13 cellular contexts compared by ENCODE assay signal in genomic region chr6:57265755-57266221, GRCh38. TPM values are rescaled to one million over a fixed set of nuclear protein-coding genes. Genes with fewer than 3 reads are reported as not detected.
DNase-seq lines count a peak whose midpoint lies in the region; ATAC-seq and TF ChIP-seq lines count a peak whose summit lies in the region.
"Had no signal": no experiment of that assay in that cellular context is flagged by ENCODE, and none has a peak within 500 bp of the region (broad histone marks: within the 10 kb centered on the region; RNA-seq: fewer than 3 reads in every experiment).

No MANE protein-coding gene starts in this region.

- intact Hi-C loops in transverse colon (cut with DNase I; ENCODE audit: low total_unique reads): no loop called here

- peaks cover 28% of the 10 kb centered on the region for H3K4me1 Mint-ChIP-seq in activated T-cell treated with anti-CD3 and anti-CD28 coated beads, Interleukin-2, amount 50 U/mL, for 72 hours (ENCODE audit: low read depth)
- H3K4me1 Mint-ChIP-seq: nephron progenitor cell had no signal

- H3K9me3 Mint-ChIP-seq in activated T-cell treated with anti-CD3 and anti-CD28 coated beads, Interleukin-2, amount 50 U/mL, for 72 hours: no peaks in the 10 kb centered on the region

- no peak for TF ChIP-seq POLR2A in transverse colon (IDR thresholded peaks at IDR 0.05)

- H3K27ac Mint-ChIP-seq in activated T-cell treated with anti-CD3 and anti-CD28 coated beads, Interleukin-2, amount 50 U/mL, for 72 hours: peak overlapping the region; percentile 79
- H3K27ac Mint-ChIP-seq: nephron progenitor cell had no signal

- no peaks in the 10 kb centered on the region for H3K36me3 ChIP-seq in transverse colon

- in situ Hi-C loops in astrocyte of the cerebellum (cut with HindIII; ENCODE audit: low sequenced_read_pairs): loop anchor here (5.0 kb wide), 1 partner anchor 52 kb away; the partner anchor contains the start of gene PRIM2
- in situ Hi-C loops in transverse colon (cut with MboI; ENCODE audit: low pct_ligation_motif_present in 1 of 4, low pct_unique_long_range_greater_than_20kb in 1 of 4, low sequenced_read_pairs in 3 of 4): no loop called here

- H3K4me3 ChIP-seq in astrocyte of the cerebellum (ENCODE audit: low read depth, low read length) (no peak overlapping the region), transverse colon (no peak overlapping the region)

- WGBS in transverse colon (ENCODE audit: low coverage in 1 of 2), 2 donors: 23 to 24% methylated on average over 1 of the region's 1 CpG

- H3K27ac ChIP-seq in transverse colon: peak overlapping the region; percentile 80 to 88 (median 86)

- TF ChIP-seq EP300 in transverse colon (IDR thresholded peaks at IDR 0.05; ENCODE audit: low read depth): no peak

- H3K27me3 Mint-ChIP-seq in activated T-cell treated with anti-CD3 and anti-CD28 coated beads, Interleukin-2, amount 50 U/mL, for 72 hours (ENCODE audit: low read depth): peaks cover 19% of the 10 kb centered on the region

- DNase-seq in activated T-cell treated with anti-CD3 and anti-CD28 coated beads, Interleukin-2, amount 50 U/mL, for 72 hours: peak in 1 of 2 donors; percentile 7
- no peak for DNase-seq in activated T-cell treated with anti-CD3 and anti-CD28 coated beads, Interleukin-2, amount 50 U/mL, for 1 hour
- DNase-seq in astrocyte of the cerebellum (ENCODE audit: low read depth): peak; percentile 13
- peak; percentile 51 for DNase-seq in foreskin melanocyte
- DNase-seq in transverse colon: no peak
- no peak for DNase-seq in left lobe of liver (ENCODE audit: low spot score)
- no peak for DNase-seq in GF-D8 (lab: John Stamatoyannopoulos, UW)
- DNase-seq in activated gamma-delta T cell treated with Interleukin-2 at 50 U/mL for 16 hours: no peak
- DNase-seq: aorta; DMS153; nephron progenitor cell; NK-92 treated with Interleukin-12 subunit alpha and Interleukin-12 subunit beta, amount 100 ng/mL, for 24 hours; small intestine had no signal

- H3K4me1 ChIP-seq in transverse colon: peaks cover 9 to 24% (median 13%) of the 10 kb centered on the region in 4 donors

- H3K36me3 Mint-ChIP-seq in activated T-cell treated with anti-CD3 and anti-CD28 coated beads, Interleukin-2, amount 50 U/mL, for 72 hours (ENCODE audit: insufficient read depth in 2 of 2): no peaks in the 10 kb centered on the region

- no peaks in the 10 kb centered on the region for H3K9me3 ChIP-seq in transverse colon

- H3K27me3 ChIP-seq in transverse colon: no peaks in the 10 kb centered on the region

- peak; percentile 85 for ATAC-seq in activated T-cell treated with anti-CD3 and anti-CD28 coated beads, Interleukin-2, amount 50 U/mL, for 72 hours (replicated peaks in 1 of 2)
- ATAC-seq in left lobe of liver: no peak

- TF ChIP-seq CTCF in astrocyte of the cerebellum (IDR thresholded peaks at IDR 0.05; ENCODE audit: low read depth, low read length, missing control alignments) (no peak), transverse colon (IDR thresholded peaks at IDR 0.05) (no peak)

- H3K4me3 Mint-ChIP-seq in activated T-cell treated with anti-CD3 and anti-CD28 coated beads, Interleukin-2, amount 50 U/mL, for 72 hours: peak overlapping the region; percentile 33 to 93
- H3K4me3 Mint-ChIP-seq: nephron progenitor cell had no signal

RNA-seq across cellular contexts. Expression of gene RAB23, which starts 43.7 kb away (rescaled TPM):
- total RNA-seq in activated T-cell treated with anti-CD3 and anti-CD28 coated beads, Interleukin-2, amount 50 U/mL, for 72 hours: 1 to 10 TPM; 2.0 to 2.2 TPM
- total RNA-seq in transverse colon (10 to 100 TPM; 21.7 to 28.5 (median 25.1) TPM), left lobe of liver (2.5 TPM)

RNA-seq across cellular contexts. Expression of gene PRIM2, which starts 51.6 kb away (rescaled TPM):
- 10 to 100 TPM; 27.2 to 33.6 TPM for total RNA-seq in activated T-cell treated with anti-CD3 and anti-CD28 coated beads, Interleukin-2, amount 50 U/mL, for 72 hours
- total RNA-seq in transverse colon (10 to 100 TPM in 3 of 4 donors, 1 to 10 TPM in 1; 9.6 to 47.4 (median 20.4) TPM), left lobe of liver (4.3 TPM)

Comparison
In these comparisons a context has a peak if more than half of its experiments do, and no peak if none do; other contexts are left out.
1. DNase-seq: peak in astrocyte of the cerebellum (single experiment) and foreskin melanocyte (single experiment); none in activated T-cell treated with anti-CD3 and anti-CD28 coated beads, Interleukin-2, amount 50 U/mL, for 1 hour (single experiment), transverse colon (single experiment), left lobe of liver (single experiment), GF-D8 (single experiment) and activated gamma-delta T cell treated with Interleukin-2 at 50 U/mL for 16 hours (single experiment).